In the genomic region with DNA sequence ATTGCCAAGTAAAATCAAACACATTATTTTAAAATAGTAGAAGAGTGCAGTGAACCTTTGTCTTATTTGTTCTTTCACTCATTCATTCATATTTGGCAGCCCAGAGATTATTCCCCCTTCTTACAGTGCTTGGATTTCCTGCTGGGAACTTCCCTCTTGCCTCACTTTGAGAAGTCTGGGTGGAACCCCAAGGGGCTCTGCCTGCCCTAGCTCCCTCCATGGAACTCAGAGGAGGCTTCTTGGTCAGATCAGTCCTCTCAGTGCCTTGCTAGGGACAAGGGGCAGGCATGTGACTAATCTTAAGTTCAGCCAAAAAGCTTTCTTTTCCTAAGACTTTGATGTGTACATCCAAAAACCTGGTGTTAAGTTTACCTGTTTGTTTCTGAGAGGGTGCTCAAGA, we compare ENCODE assay signal across 16 cellular contexts.
DNase-seq lines count a peak whose midpoint lies in the region; ATAC-seq and TF ChIP-seq lines count a peak whose summit lies in the region.
"Had no signal": no experiment of that assay in that cellular context is flagged by ENCODE, and none has a peak within 500 bp of the region (broad histone marks: within the 10 kb centered on the region; RNA-seq: fewer than 3 reads in every experiment).

No MANE protein-coding gene starts in this region.

- H2AFZ ChIP-seq in ACC112 (ENCODE audit: low read length, unreplicated experiment) (no peak overlapping the region), hepatocyte (no peak overlapping the region)

- no peaks in the 10 kb centered on the region for H3K27me3 ChIP-seq in ACC112 (ENCODE audit: insufficient read depth, low read length)
- H3K27me3 ChIP-seq in brain microvascular endothelial cell (replicated peaks) = no peaks in the 10 kb centered on the region
- H3K27me3 ChIP-seq in hepatocyte = no peaks in the 10 kb centered on the region
- no peaks in the 10 kb centered on the region for H3K27me3 ChIP-seq in gastrocnemius medialis
- H3K27me3 ChIP-seq in CD8-positive, alpha-beta T cell (ENCODE audit: insufficient read depth, low read length) = no peaks in the 10 kb centered on the region
- H3K27me3 ChIP-seq in BE2C = no peaks in the 10 kb centered on the region

- H3K9me3 ChIP-seq in hepatocyte (ENCODE audit: low read depth) (no peaks in the 10 kb centered on the region), gastrocnemius medialis (no peaks in the 10 kb centered on the region), BE2C (no peaks in the 10 kb centered on the region)
- no peaks in the 10 kb centered on the region for H3K9me3 ChIP-seq in CD8-positive, alpha-beta T cell (ENCODE audit: low read length)

- H3K9me3 Mint-ChIP-seq in CD8-positive, alpha-beta T cell = no peaks in the 10 kb centered on the region
- H3K9me3 Mint-ChIP-seq: type B pancreatic cell had no signal

- TF ChIP-seq POLR2A in gastrocnemius medialis (IDR thresholded peaks at IDR 0.05) = no peak

- H3K36me3 Mint-ChIP-seq in CD8-positive, alpha-beta T cell = no peaks in the 10 kb centered on the region

- H3K4me3 Mint-ChIP-seq in CD8-positive, alpha-beta T cell = no peak overlapping the region
- H3K4me3 Mint-ChIP-seq: activated CD4-positive, alpha-beta T cell treated with anti-CD3 and anti-CD28 coated beads for 36 hours; type B pancreatic cell had no signal

- ATAC-seq in gastrocnemius medialis = peak in 1 of 2 donors; percentile 32
- ATAC-seq in CD8-positive, alpha-beta T cell = no peak
- ATAC-seq: SK-N-SH treated with all-trans-retinoic acid at 6 μM for 48 hours had no signal

- peak overlapping the region; percentile 18 for H3K4me2 ChIP-seq in hepatocyte

- H3K79me2 ChIP-seq in ACC112 (ENCODE audit: control insufficient read depth, insufficient read depth, low read length, unreplicated experiment) (no peaks in the 10 kb centered on the region), hepatocyte (no peaks in the 10 kb centered on the region)

- H4K20me1 ChIP-seq in hepatocyte (ENCODE audit: insufficient read depth, poor library complexity, severe bottlenecking) = no peaks in the 10 kb centered on the region

- no peak for TF ChIP-seq CTCF in brain microvascular endothelial cell (IDR thresholded peaks at IDR 0.05; ENCODE audit: low read depth, low read length, missing control alignments)
- TF ChIP-seq CTCF in hepatocyte (IDR thresholded peaks at IDR 0.05; ENCODE audit: poor library complexity) = no peak
- TF ChIP-seq CTCF in gastrocnemius medialis (IDR thresholded peaks at IDR 0.05 in 4 of 5, conservative IDR thresholded peaks at IDR 0.05 in 1 of 5) = no peak
- no peak for TF ChIP-seq CTCF in CD8-positive, alpha-beta T cell (IDR thresholded peaks at IDR 0.05)
- no peak for TF ChIP-seq CTCF in BE2C (IDR thresholded peaks at IDR 0.05; ENCODE audit: low read depth, low read length)

- POLR2A ChIA-PET in CD8-positive, alpha-beta T cell (lab: Charles Lee) = no interaction called here

- no peaks in the 10 kb centered on the region for H3K27me3 Mint-ChIP-seq in CD8-positive, alpha-beta T cell (ENCODE audit: low read depth)
- H3K27me3 Mint-ChIP-seq: activated CD4-positive, alpha-beta T cell treated with anti-CD3 and anti-CD28 coated beads for 36 hours; type B pancreatic cell had no signal

- H3K36me3 ChIP-seq in ACC112 (ENCODE audit: insufficient read depth, low read length) (peaks cover 12% of the 10 kb centered on the region), brain microvascular endothelial cell (replicated peaks) (no peaks in the 10 kb centered on the region), hepatocyte (replicated peaks; ENCODE audit: insufficient read depth, low read depth) (no peaks in the 10 kb centered on the region), gastrocnemius medialis (no peaks in the 10 kb centered on the region), BE2C (no peaks in the 10 kb centered on the region)
- H3K36me3 ChIP-seq in CD8-positive, alpha-beta T cell (ENCODE audit: insufficient read depth, low read length) = no peaks in the 10 kb centered on the region

- intact Hi-C loops in gastrocnemius medialis (cut with DNase I; ENCODE audit: low total_unique reads) = no loop called here
- intact Hi-C loops in CD8-positive, alpha-beta T cell (cut with DNase I, micrococcal nuclease) = no loop called here

- H3K27ac Mint-ChIP-seq in CD8-positive, alpha-beta T cell = no peak overlapping the region
- H3K27ac Mint-ChIP-seq: activated CD4-positive, alpha-beta T cell treated with anti-CD3 and anti-CD28 coated beads for 36 hours; type B pancreatic cell had no signal

- peaks cover 3% of the 10 kb centered on the region for H3K4me1 Mint-ChIP-seq in CD8-positive, alpha-beta T cell (ENCODE audit: low read depth)

- H3K4me1 ChIP-seq in ACC112 (ENCODE audit: control insufficient read depth, insufficient read depth, low read length, unreplicated experiment) = peaks cover 54% of the 10 kb centered on the region
- H3K4me1 ChIP-seq in hepatocyte (ENCODE audit: insufficient read depth) = peaks cover 10% of the 10 kb centered on the region
- H3K4me1 ChIP-seq in gastrocnemius medialis = peaks cover 21 to 49% of the 10 kb centered on the region in 2 donors
- no peaks in the 10 kb centered on the region for H3K4me1 ChIP-seq in CD8-positive, alpha-beta T cell (ENCODE audit: insufficient read depth, low read length)
- no peaks in the 10 kb centered on the region for H3K4me1 ChIP-seq in BE2C

- DNase-seq in brain microvascular endothelial cell (no peak), hepatocyte (ENCODE audit: low spot score) (no peak), gastrocnemius medialis (no peak), globus pallidus (ENCODE audit: low spot score) (no peak), BE2C (no peak)
- no peak for DNase-seq in stimulated activated CD4-positive, alpha-beta T cell treated with anti-CD3 and anti-CD28 coated beads, Interleukin-4, amount 100 ng/mL, for 24 hours
- no peak for DNase-seq in CD8-positive, alpha-beta T cell
- DNase-seq: activated CD4-positive, alpha-beta T cell treated with anti-CD3 and anti-CD28 coated beads for 36 hours; activated gamma-delta T cell; cortex of kidney; MV-4-11; NCI-H526 treated with DMSO at 0.1 percent for 48 hours had no signal

- H3K27ac ChIP-seq in ACC112 (ENCODE audit: low read depth, low read length) (peak overlapping the region; percentile 91), brain microvascular endothelial cell (peak overlapping the region; percentile 44), hepatocyte (no peak overlapping the region), gastrocnemius medialis (peak overlapping the region; percentile 54 to 71 (median 66))
- H3K27ac ChIP-seq in CD8-positive, alpha-beta T cell (ENCODE audit: low read depth, low read length) = no peak overlapping the region
- H3K27ac ChIP-seq: C4-2B had no signal

- CTCF ChIA-PET in CD8-positive, alpha-beta T cell (lab: Charles Lee) = no interaction called here

- H3K9me2 ChIP-seq in hepatocyte (replicated peaks; ENCODE audit: insufficient read depth) = no peaks in the 10 kb centered on the region

- H3K4me3 ChIP-seq in ACC112 (ENCODE audit: low read depth, low read length) (peak overlapping the region; percentile 22; the same call in 1 of the 2 replicates), brain microvascular endothelial cell (ENCODE audit: low read depth, low read length) (no peak overlapping the region), hepatocyte (no peak overlapping the region), gastrocnemius medialis (no peak overlapping the region), BE2C (ENCODE audit: low read depth, low read length) (no peak overlapping the region)
- no peak overlapping the region for H3K4me3 ChIP-seq in CD8-positive, alpha-beta T cell (ENCODE audit: low read depth, low read length)

- in situ Hi-C loops in brain microvascular endothelial cell (cut with HindIII; ENCODE audit: low pct_ligation_motif_present, low sequenced_read_pairs) = no loop called here
- in situ Hi-C loops in gastrocnemius medialis (cut with MboI; ENCODE audit: low sequenced_read_pairs in 4 of 4) = no loop called here

Comparison
In these comparisons a context has a peak if more than half of its experiments do, and no peak if none do; other contexts are left out.
1. H3K27ac ChIP-seq: peak in ACC112 (single experiment), brain microvascular endothelial cell (single experiment) and gastrocnemius medialis (4 of 4); none in hepatocyte (single experiment) and CD8-positive, alpha-beta T cell (single experiment).